In the genomic region with DNA sequence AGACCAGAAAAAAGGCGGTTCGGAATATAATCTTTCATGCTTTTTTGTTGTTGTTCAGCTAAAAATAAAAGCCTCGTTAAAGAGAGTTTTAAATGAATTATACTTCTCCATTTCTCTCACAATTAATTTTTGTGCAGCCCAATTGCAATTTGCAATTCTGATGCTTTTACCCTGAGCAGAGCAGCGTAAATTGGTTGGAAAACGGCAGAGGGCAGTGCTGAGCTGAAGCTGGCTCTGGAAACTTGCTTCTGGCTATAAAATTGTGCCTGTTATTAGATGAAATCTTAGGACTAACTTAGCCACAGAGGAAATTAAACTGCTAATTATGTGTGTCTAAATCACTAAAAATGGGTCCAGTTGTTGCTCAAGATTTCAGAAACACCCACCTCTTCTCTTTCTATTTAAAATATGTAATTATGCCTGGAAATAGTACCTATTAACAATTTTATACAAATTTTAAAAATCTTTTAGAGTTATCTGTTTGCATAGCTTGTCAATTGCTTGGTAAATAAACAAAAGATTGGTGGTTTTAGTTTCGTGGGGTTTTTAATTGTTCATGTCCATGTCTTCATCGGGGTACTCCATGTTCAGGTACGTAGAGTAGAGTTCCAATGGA, we compare ENCODE assay signal across 8 cellular contexts.
DNase-seq lines count a peak whose midpoint lies in the region; ATAC-seq and TF ChIP-seq lines count a peak whose summit lies in the region.

No MANE protein-coding gene starts in this region.

- no peak overlapping the region for H3K27ac ChIP-seq in SJCRH30
- no peak overlapping the region for H3K27ac ChIP-seq in lung (ENCODE audit: low read depth in 1 of 2, low read length in 1 of 2)

- 0 out of 2 replicates have a peak, but pooled peaks cover 3% of the 10 kb centered on the region for H3K4me1 ChIP-seq in SJCRH30
- H3K4me1 ChIP-seq in lung (ENCODE audit: control insufficient read depth in 2 of 2, insufficient read depth in 2 of 2, low read length in 2 of 2): no peaks in the 10 kb centered on the region

- TF ChIP-seq CTCF in lung (IDR thresholded peaks at IDR 0.05; ENCODE audit: control extremely low read depth, extremely low read depth): peak; percentile 59

- DNase-seq in EL (peak; percentile 71), KG1 (lab: John Stamatoyannopoulos, UW) (peak; percentile 26), SJCRH30 (peak; percentile 57 to 84), ecto neural progenitor cell (ENCODE audit: low spot score) (peak; percentile 56), lung (ENCODE audit: low spot score) (peak; percentile 44), ureter (ENCODE audit: low spot score) (peak; percentile 66)

- no peak for TF ChIP-seq POLR2A in GM18505 (IDR thresholded peaks at IDR 0.05; ENCODE audit: borderline replicate concordance, extremely low read depth, insufficient read depth, insufficient read length)

- peaks cover 5% of the 10 kb centered on the region; the same call in 1 of the 2 replicates for H3K9me3 ChIP-seq in SJCRH30 (replicated peaks)
- peaks cover 0 to 2% of the 10 kb centered on the region in 2 donors for H3K9me3 ChIP-seq in lung (ENCODE audit: control insufficient read depth in 2 of 2, insufficient read depth in 1 of 2, low read length in 1 of 2)

- no peak for ATAC-seq in lung (ENCODE audit: insufficient read depth, low FRiP score)
- ATAC-seq in HG02981 (IDR thresholded peaks at IDR 0.05; ENCODE audit: unreplicated experiment): no peak
- no peak for ATAC-seq in GM18505 (IDR thresholded peaks at IDR 0.05; ENCODE audit: unreplicated experiment)

- H3K4me3 ChIP-seq in SJCRH30: no peak overlapping the region
- H3K4me3 ChIP-seq in lung: no peak overlapping the region

- 43 to 56% methylated on average over 8 of the region's 8 CpGs for WGBS in lung, 2 donors

- H3K27me3 ChIP-seq in SJCRH30: no peaks in the 10 kb centered on the region
- H3K27me3 ChIP-seq in lung (ENCODE audit: control insufficient read depth, insufficient read depth): no peaks in the 10 kb centered on the region

- no peaks in the 10 kb centered on the region for H3K36me3 ChIP-seq in SJCRH30
- H3K36me3 ChIP-seq in lung (ENCODE audit: control insufficient read depth in 2 of 2, insufficient read depth in 2 of 2, low read length in 2 of 2): no peaks in the 10 kb centered on the region
